Comparison of ENCODE assay signal across 1 cellular context in genomic region chr4:179465131-179465797, GRCh38.
A peak's percentile ranks its signal among the peaks of the same experiment; 100 is the strongest.
TF ChIP-seq lines count a peak whose summit lies in the region.

No MANE protein-coding gene starts in this region.

TF ChIP-seq in IMR-90, 13 proteins besides CTCF, POLR2A, EP300 and RAD21 (continued from another document):
- TF ChIP-seq FOS (IDR thresholded peaks at IDR 0.05; ENCODE audit: low read depth, low read length) = no peak
- peak; percentile 75 for TF ChIP-seq NFE2L2 (IDR thresholded peaks at IDR 0.05; ENCODE audit: low read depth, low read length)
- TF ChIP-seq RCOR1 (IDR thresholded peaks at IDR 0.05; ENCODE audit: insufficient replicate concordance, low read length) = no peak
- no peak for TF ChIP-seq CHD1 (IDR thresholded peaks at IDR 0.05; ENCODE audit: low read depth, low read length)
- TF ChIP-seq MXI1 (IDR thresholded peaks at IDR 0.05; ENCODE audit: borderline replicate concordance, low read depth, low read length) = no peak
